32 cellular contexts compared by ENCODE assay signal in the genomic region with DNA sequence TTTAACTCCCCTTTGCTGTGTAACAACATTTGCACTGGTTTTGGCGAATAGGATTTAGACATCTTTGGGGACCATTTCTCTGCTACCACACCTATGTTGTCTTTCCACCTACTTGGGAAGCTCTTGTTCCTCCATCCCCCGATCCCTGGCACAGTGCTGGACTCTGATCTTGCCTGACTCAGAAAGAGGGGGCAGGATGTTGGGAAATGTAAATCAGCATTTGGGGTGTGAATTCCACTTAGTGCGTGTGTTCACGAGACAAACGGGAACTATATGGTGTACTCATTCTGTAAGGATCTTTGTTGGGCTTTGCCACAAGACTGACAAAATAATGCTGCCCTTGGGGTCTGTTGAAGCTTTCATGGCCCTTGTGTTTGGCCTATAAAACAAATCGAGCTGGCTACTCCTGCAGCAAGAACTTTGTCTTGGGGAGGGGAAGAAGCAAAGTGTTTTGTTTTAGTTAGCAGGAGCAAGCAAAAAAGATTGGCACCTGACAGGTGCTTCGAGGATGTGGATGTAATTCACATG. TPM values are rescaled to one million over a fixed set of nuclear protein-coding genes. Genes with fewer than 3 reads are reported as not detected.
"Had no signal": no experiment of that assay in that cellular context is flagged by ENCODE, and none has a peak within 500 bp of the region (broad histone marks: within the 10 kb centered on the region; RNA-seq: fewer than 3 reads in every experiment).

No MANE protein-coding gene starts in this region.

- H3K4me3 ChIP-seq: breast epithelium, psoas muscle, right atrium auricular region, smooth muscle cell, tibial nerve had no signal

- H3K36me3 ChIP-seq: neutrophil had no signal

- H3K27me3 Mint-ChIP-seq: naive B cell had no signal

- H2AFZ ChIP-seq: parathyroid adenoma had no signal

- ATAC-seq: activated naive CD4-positive, alpha-beta T cell treated with anti-CD3 and anti-CD28 coated beads, Interleukin-2, amount 50 U/mL, for 72 hours; psoas muscle had no signal

- H3K27me3 ChIP-seq: breast epithelium, neutrophil, right atrium auricular region, tibial nerve had no signal

- H3K27ac Mint-ChIP-seq: activated T-helper 2 cell treated with anti-CD3 and anti-CD28 coated beads, Interferon-gamma antibody, Interleukin-2, Interleukin-4, amounts not matched to agents 10 μg/mL and 5 μg/mL and 100 μg/mL, durations not matched to agents 14 hours and 24 hours and 36 hours; mesothelial cell of epicardium; nephron progenitor cell had no signal

- DNase-seq: activated CD4-positive, alpha-beta T cell treated with anti-CD3 and anti-CD28 coated beads for 4 hours; activated CD4-positive, alpha-beta T cell treated with anti-CD3 and anti-CD28 coated beads, Interleukin-2, amount 50 U/mL, for 4 hours; activated CD8-positive, alpha-beta memory T cell treated with anti-CD3 and anti-CD28 coated beads, Interleukin-2, amount 50 U/mL, for 4 hours; activated T-cell treated with anti-CD3 and anti-CD28 coated beads, Interleukin-2, amount 50 U/mL, for 1 hour; dermis blood vessel endothelial cell; effector CD8-positive, alpha-beta T cell; erythroblast; head of caudate nucleus; kidney; naive B cell; nephron progenitor cell; psoas muscle; stimulated activated CD4-positive, alpha-beta T cell treated with anti-CD3 and anti-CD28 coated beads, Interleukin-1b, Interleukin-23, amount 100 ng/mL, for 48 hours; stimulated activated CD4-positive, alpha-beta T cell treated with anti-CD3 and anti-CD28 coated beads, Interleukin-4, amount 100 ng/mL, for 4 hours; stimulated activated CD8-positive, alpha-beta memory T cell treated with anti-CD3 and anti-CD28 coated beads, Interleukin-4, amount 100 ng/mL, for 48 hours; stimulated activated naive CD4-positive, alpha-beta T cell; T-helper 9 cell had no signal

- H3K4me1 Mint-ChIP-seq: mesothelial cell of epicardium had no signal

- H3K4me2 ChIP-seq: smooth muscle cell had no signal

- H3K4me1 ChIP-seq: breast epithelium, parathyroid adenoma, psoas muscle, right atrium auricular region, tibial nerve had no signal

- H3K9me3 ChIP-seq: breast epithelium, neutrophil, psoas muscle, right atrium auricular region, tibial nerve had no signal

- H3K9ac ChIP-seq: parathyroid adenoma had no signal

- H3K4me3 Mint-ChIP-seq: mesothelial cell of epicardium, naive B cell, nephron progenitor cell had no signal

- H3K79me2 ChIP-seq: parathyroid adenoma had no signal

- H3K27ac ChIP-seq: breast epithelium, neutrophil, parathyroid adenoma, psoas muscle, right atrium auricular region, tibial nerve, VCaP had no signal

- H3K9me3 Mint-ChIP-seq: activated naive CD4-positive, alpha-beta T cell treated with anti-CD3 and anti-CD28 coated beads, Interleukin-2, amount 50 U/mL, for 72 hours; activated T-helper 2 cell treated with anti-CD3 and anti-CD28 coated beads, Interferon-gamma antibody, Interleukin-2, Interleukin-4, amounts not matched to agents 10 μg/mL and 5 μg/mL and 100 μg/mL, durations not matched to agents 14 hours and 24 hours and 36 hours; mesothelial cell of epicardium; naive B cell; nephron progenitor cell had no signal

RNA-seq across cellular contexts. Expression of gene TEX53, which starts 28.0 kb away (rescaled TPM):
- total RNA-seq: activated CD8-positive, alpha-beta memory T cell treated with anti-CD3 and anti-CD28 coated beads for 36 hours; activated naive CD4-positive, alpha-beta T cell treated with anti-CD3 and anti-CD28 coated beads, Interleukin-2, amount 50 U/mL, for 72 hours; activated T-helper 2 cell treated with anti-CD3 and anti-CD28 coated beads, Interferon-gamma antibody, Interleukin-2, Interleukin-4, amounts not matched to agents 10 μg/mL and 5 μg/mL and 100 μg/mL, durations not matched to agents 14 hours and 24 hours and 36 hours; breast epithelium; dermis blood vessel endothelial cell; fibroblast of villous mesenchyme; kidney; lower leg skin; mesothelial cell of epicardium; psoas muscle; right atrium auricular region; smooth muscle cell; T-helper 1 cell treated with Interleukin-12 subunit alpha and Interleukin-12 subunit beta and Interleukin-4 antibody, amounts not matched to agents 30 ng/mL and 1 ng/mL, for 36 hours; temporal lobe; tibial nerve had no signal
- polyA plus RNA-seq: psoas muscle, smooth muscle cell had no signal

RNA-seq across cellular contexts. Expression of gene TEX48, which starts 52.4 kb away (rescaled TPM):
- total RNA-seq: activated naive CD4-positive, alpha-beta T cell treated with anti-CD3 and anti-CD28 coated beads, Interleukin-2, amount 50 U/mL, for 72 hours; breast epithelium; dermis blood vessel endothelial cell; fibroblast of villous mesenchyme; kidney; lower leg skin; mesothelial cell of epicardium; psoas muscle; right atrium auricular region; smooth muscle cell; temporal lobe; tibial nerve had no signal
- polyA plus RNA-seq: psoas muscle, smooth muscle cell had no signal
